Comparison of ENCODE assay signal across 8 cellular contexts in the genomic region with DNA sequence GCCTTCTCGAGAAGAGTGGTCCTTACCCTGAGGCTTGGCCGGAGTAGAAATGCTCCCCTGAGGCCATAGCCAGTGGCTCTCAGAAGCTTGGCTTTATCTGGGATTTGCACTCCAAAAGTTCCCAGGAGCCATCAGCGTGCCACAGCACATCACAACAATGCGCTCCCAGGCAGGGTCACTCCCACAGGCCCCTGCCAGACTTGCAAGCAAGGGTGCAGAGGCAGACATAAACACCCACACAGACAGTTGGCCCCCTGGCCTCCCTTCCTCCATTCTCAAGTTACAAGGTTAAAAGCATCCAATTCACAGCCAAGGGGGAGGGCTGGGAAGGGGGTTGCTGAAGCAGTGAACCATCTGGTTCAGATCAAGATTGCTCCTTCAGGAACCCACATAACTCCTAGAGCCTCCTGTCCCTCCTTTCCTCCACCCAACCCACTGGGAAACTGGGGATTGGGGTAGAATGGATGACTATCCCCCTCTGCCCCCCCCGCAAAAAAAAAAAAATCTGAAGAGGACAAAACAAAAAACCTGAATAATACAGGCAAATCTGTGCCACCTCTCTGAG. TPM values are rescaled to one million over a fixed set of nuclear protein-coding genes. Genes with fewer than 3 reads are reported as not detected.
DNase-seq lines count a peak whose midpoint lies in the region; ATAC-seq and TF ChIP-seq lines count a peak whose summit lies in the region.

No MANE protein-coding gene starts in this region.

- H3K9me3 Mint-ChIP-seq in H9 (peaks cover 0 to 2% of the 10 kb centered on the region in 2 experiments; a peak in 1 of 5 replicates), WTC11 (no peaks in the 10 kb centered on the region)

- H3K9me3 ChIP-seq in H9 (ENCODE audit: control insufficient read depth, low read depth, low read length) = no peaks in the 10 kb centered on the region
- H3K9me3 ChIP-seq in transverse colon = no peaks in the 10 kb centered on the region

- H2BK12ac ChIP-seq in H9 (ENCODE audit: insufficient read length, low read depth, low read length) = no peak overlapping the region

- H3K36me3 ChIP-seq in transverse colon = no peaks in the 10 kb centered on the region

- H3K18ac ChIP-seq in H9 (ENCODE audit: insufficient read length, low read depth, low read length) = no peak overlapping the region

- H4K91ac ChIP-seq in H9 (ENCODE audit: insufficient read length, low read depth, low read length) = no peak overlapping the region

- peaks cover 11% of the 10 kb centered on the region for H3K23me2 ChIP-seq in H9 (ENCODE audit: insufficient read length, low read depth, low read length, poor library complexity, severe bottlenecking)

- H3K27ac ChIP-seq in H9 (ENCODE audit: insufficient read length, low read depth, low read length) (no peak overlapping the region), transverse colon (peak overlapping the region; percentile 75 to 87 (median 81))

- peak overlapping the region in 1 of 4 donors; percentile 67 for H3K4me3 ChIP-seq in transverse colon

- H2AK5ac ChIP-seq in H9 (ENCODE audit: insufficient read length, low read length) = no peak overlapping the region

- H2BK5ac ChIP-seq in H9 (ENCODE audit: insufficient read length, low read length) = no peak overlapping the region

- no peak for TF ChIP-seq EP300 in transverse colon (IDR thresholded peaks at IDR 0.05; ENCODE audit: low read depth)

- CTCF ChIA-PET in WTC11 (lab: Charles Lee) = interaction anchor here (1.0 to 2.9 kb wide), 3 partner anchors 7 to 34 kb away, joined by 3 to 16 read pairs (median 4); no protein-coding TSS in a partner anchor

- in situ Hi-C loops in transverse colon (cut with MboI; ENCODE audit: low pct_ligation_motif_present in 1 of 4, low pct_unique_long_range_greater_than_20kb in 1 of 4, low sequenced_read_pairs in 3 of 4) = no loop called here

- H3K4me2 ChIP-seq in H9 (ENCODE audit: insufficient read depth, insufficient read length, low read length) = peak overlapping the region; percentile 91

- peaks cover 11% of the 10 kb centered on the region; the same call in 1 of the 2 replicates for H3K79me2 ChIP-seq in H9 (ENCODE audit: insufficient read depth, low read length)

- H3K4me1 Mint-ChIP-seq in H9 (peaks cover 51 to 53% of the 10 kb centered on the region in 2 experiments), WTC11 (peaks cover 56% of the 10 kb centered on the region)

- no peak overlapping the region for H4K5ac ChIP-seq in H9 (ENCODE audit: insufficient read length, low read depth, low read length)

- H3K14ac ChIP-seq in H9 (ENCODE audit: insufficient read depth, low read length) = no peak overlapping the region

- no peaks in the 10 kb centered on the region for H3K79me1 ChIP-seq in H9 (ENCODE audit: insufficient read depth, low read depth, low read length, poor library complexity, severe bottlenecking)

- H3K27me3 ChIP-seq in H9 (ENCODE audit: insufficient read depth, low read length) (no peaks in the 10 kb centered on the region), transverse colon (no peaks in the 10 kb centered on the region)

- H2BK20ac ChIP-seq in H9 (ENCODE audit: low read depth, low read length, poor library complexity, severe bottlenecking) = no peak overlapping the region

- H2AFZ ChIP-seq in H9 (ENCODE audit: low read length) = no peak overlapping the region

- TF ChIP-seq POLR2A in transverse colon (IDR thresholded peaks at IDR 0.05) = no peak

- peak; percentile 82 for DNase-seq in AG08395 (ENCODE audit: low spot score)
- DNase-seq in H9 = peak; percentile 86
- peak; percentile 68 for DNase-seq in WTC11 (ENCODE audit: low spot score)
- DNase-seq in iPS-NIHi11 (ENCODE audit: low spot score) = peak; percentile 75
- DNase-seq in transverse colon = no peak
- DNase-seq in NCI-H1436 (lab: John Stamatoyannopoulos, UW) = no peak
- DNase-seq in DMS153 treated with DMSO at 0.1 percent for 48 hours (lab: John Stamatoyannopoulos, UW; ENCODE audit: unreplicated experiment) = no peak
- DNase-seq in cerebellar cortex (ENCODE audit: low spot score) = no peak

- no peak overlapping the region for H3K56ac ChIP-seq in H9 (ENCODE audit: insufficient read length, low read depth, low read length)

- no peak for TF ChIP-seq CTCF in H9 (conservative IDR thresholded peaks at IDR 0.05)
- TF ChIP-seq CTCF in WTC11 (IDR thresholded peaks at IDR 0.05) = no peak
- no peak for TF ChIP-seq CTCF in transverse colon (IDR thresholded peaks at IDR 0.05)

- H4K20me1 ChIP-seq in H9 (ENCODE audit: control insufficient read depth, insufficient read depth, insufficient read length) = no peaks in the 10 kb centered on the region

- H3K9ac ChIP-seq in H9 (ENCODE audit: extremely low read depth, insufficient read length, low read length) = no peak overlapping the region

- WGBS in H9 (ENCODE audit: extremely low coverage, insufficient read length, low lambda C conversion rate) = no CpG with 5 or more reads among the region's 5 CpGs
- WGBS in transverse colon (ENCODE audit: low coverage in 1 of 2), 2 donors = 56% methylated on average over 5 of the region's 5 CpGs; no CpG with 5 or more reads in 1 of the 2 donors

- H3K36me3 Mint-ChIP-seq in H9 (ENCODE audit: insufficient read depth in 1 of 3, low read depth in 3 of 3) (peaks cover 7 to 15% (median 8%) of the 10 kb centered on the region in 3 experiments; a peak in 5 of 7 replicates), WTC11 (peaks cover 9% of the 10 kb centered on the region; the same call in 1 of the 2 replicates)

- no peak overlapping the region for H4K8ac ChIP-seq in H9 (replicated peaks; ENCODE audit: insufficient read length, low read depth, low read length)

- peak overlapping the region; percentile 89 to 95 (median 90); a peak in 6 of 7 replicates for H3K27ac Mint-ChIP-seq in H9
- H3K27ac Mint-ChIP-seq in WTC11 = peak overlapping the region; percentile 96

- POLR2A ChIA-PET in WTC11 (lab: Charles Lee) = no interaction called here

- H3K27me3 Mint-ChIP-seq in H9 (ENCODE audit: low read depth) (no peaks in the 10 kb centered on the region; the same call in 1 of the 2 replicates), WTC11 (ENCODE audit: low read depth) (no peaks in the 10 kb centered on the region)

- no peak overlapping the region for H3K4ac ChIP-seq in H9 (ENCODE audit: low read depth, low read length)

- no peak overlapping the region for H2BK15ac ChIP-seq in H9 (ENCODE audit: low read depth, low read length)

- H3K4me3 Mint-ChIP-seq in H9 (peak overlapping the region; percentile 94 to 96), WTC11 (peak overlapping the region; percentile 99)

- intact Hi-C loops in transverse colon (cut with DNase I; ENCODE audit: low total_unique reads) = no loop called here

- no peak overlapping the region for H3K23ac ChIP-seq in H9 (ENCODE audit: insufficient read length, low read depth, low read length)

- H2BK120ac ChIP-seq in H9 (ENCODE audit: low read depth, low read length, poor library complexity, severe bottlenecking) = no peak overlapping the region

- H3T11ph ChIP-seq in H9 (ENCODE audit: low read length) = no peak overlapping the region

- peak; percentile 22 for ATAC-seq in WTC11

- H3K4me1 ChIP-seq in H9 (ENCODE audit: insufficient read depth, low read length) = peaks cover 10% of the 10 kb centered on the region
- peaks cover 26 to 68% (median 39%) of the 10 kb centered on the region in 4 donors for H3K4me1 ChIP-seq in transverse colon

TF ChIP-seq in WTC11, 78 proteins besides CTCF, POLR2A, EP300 and RAD21 (continues in another document):
- TF ChIP-seq ESRRA (CRISPR knock-in tag; IDR thresholded peaks at IDR 0.05; ENCODE audit: borderline replicate concordance) (no peak), ETV6 (CRISPR knock-in tag; IDR thresholded peaks at IDR 0.05) (peak; percentile 47; the same call in 1 of the 2 replicates), ZNF416 (CRISPR knock-in tag; IDR thresholded peaks at IDR 0.05) (no peak), FOXK1 (CRISPR knock-in tag; IDR thresholded peaks at IDR 0.05) (peak; percentile 89), ZNF671 (CRISPR knock-in tag; IDR thresholded peaks at IDR 0.05) (no peak), ZNF138 (CRISPR knock-in tag; conservative IDR thresholded peaks at IDR 0.05) (no peak), NFE2L1 (CRISPR knock-in tag; IDR thresholded peaks at IDR 0.05) (no peak)
- TF ChIP-seq, protein P1, sequence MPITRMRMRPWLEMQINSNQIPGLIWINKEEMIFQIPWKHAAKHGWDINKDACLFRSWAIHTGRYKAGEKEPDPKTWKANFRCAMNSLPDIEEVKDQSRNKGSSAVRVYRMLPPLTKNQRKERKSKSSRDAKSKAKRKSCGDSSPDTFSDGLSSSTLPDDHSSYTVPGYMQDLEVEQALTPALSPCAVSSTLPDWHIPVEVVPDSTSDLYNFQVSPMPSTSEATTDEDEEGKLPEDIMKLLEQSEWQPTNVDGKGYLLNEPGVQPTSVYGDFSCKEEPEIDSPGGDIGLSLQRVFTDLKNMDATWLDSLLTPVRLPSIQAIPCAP (CRISPR knock-in tag; IDR thresholded peaks at IDR 0.05) = no peak
- TF ChIP-seq, protein P2, sequence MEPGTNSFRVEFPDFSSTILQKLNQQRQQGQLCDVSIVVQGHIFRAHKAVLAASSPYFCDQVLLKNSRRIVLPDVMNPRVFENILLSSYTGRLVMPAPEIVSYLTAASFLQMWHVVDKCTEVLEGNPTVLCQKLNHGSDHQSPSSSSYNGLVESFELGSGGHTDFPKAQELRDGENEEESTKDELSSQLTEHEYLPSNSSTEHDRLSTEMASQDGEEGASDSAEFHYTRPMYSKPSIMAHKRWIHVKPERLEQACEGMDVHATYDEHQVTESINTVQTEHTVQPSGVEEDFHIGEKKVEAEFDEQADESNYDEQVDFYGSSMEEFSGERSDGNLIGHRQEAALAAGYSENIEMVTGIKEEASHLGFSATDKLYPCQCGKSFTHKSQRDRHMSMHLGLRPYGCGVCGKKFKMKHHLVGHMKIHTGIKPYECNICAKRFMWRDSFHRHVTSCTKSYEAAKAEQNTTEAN (CRISPR knock-in tag; IDR thresholded peaks at IDR 0.05) = no peak
- TF ChIP-seq, protein P3, sequence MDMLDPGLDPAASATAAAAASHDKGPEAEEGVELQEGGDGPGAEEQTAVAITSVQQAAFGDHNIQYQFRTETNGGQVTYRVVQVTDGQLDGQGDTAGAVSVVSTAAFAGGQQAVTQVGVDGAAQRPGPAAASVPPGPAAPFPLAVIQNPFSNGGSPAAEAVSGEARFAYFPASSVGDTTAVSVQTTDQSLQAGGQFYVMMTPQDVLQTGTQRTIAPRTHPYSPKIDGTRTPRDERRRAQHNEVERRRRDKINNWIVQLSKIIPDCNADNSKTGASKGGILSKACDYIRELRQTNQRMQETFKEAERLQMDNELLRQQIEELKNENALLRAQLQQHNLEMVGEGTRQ (CRISPR knock-in tag; IDR thresholded peaks at IDR 0.05) = no peak

RNA-seq across cellular contexts. Expression of a gene that starts 1.8 kb away (rescaled TPM):
- total RNA-seq in H9 (2021) (45.9 and 49.0 TPM in 2 replicates), WTC11 (2021) (46.0 to 49.4 TPM (median 46.2 TPM) in 3 replicates), transverse colon (10 to 100 TPM in 2 of 4 donors, 1 to 10 TPM in 2; 2.6 to 16.5 (median 8.5) TPM)

RNA-seq across cellular contexts. Expression of a gene that starts 17.3 kb away (rescaled TPM):
- total RNA-seq in H9 (2021) (6.5 and 7.9 TPM in 2 replicates), WTC11 (2021) (7.0 to 10.6 TPM (median 8.6 TPM) in 3 replicates), transverse colon (10 to 100 TPM; 38.5 to 62.7 (median 43.1) TPM)

Comparison
In these comparisons a context has a peak if more than half of its experiments do, and no peak if none do; other contexts are left out.
1. DNase-seq: peak in AG08395 (single experiment), H9 (single experiment), WTC11 (single experiment) and iPS-NIHi11 (single experiment); none in transverse colon (single experiment), NCI-H1436 (single experiment), DMS153 treated with DMSO at 0.1 percent for 48 hours (single experiment) and cerebellar cortex (single experiment).